In the genomic region with DNA sequence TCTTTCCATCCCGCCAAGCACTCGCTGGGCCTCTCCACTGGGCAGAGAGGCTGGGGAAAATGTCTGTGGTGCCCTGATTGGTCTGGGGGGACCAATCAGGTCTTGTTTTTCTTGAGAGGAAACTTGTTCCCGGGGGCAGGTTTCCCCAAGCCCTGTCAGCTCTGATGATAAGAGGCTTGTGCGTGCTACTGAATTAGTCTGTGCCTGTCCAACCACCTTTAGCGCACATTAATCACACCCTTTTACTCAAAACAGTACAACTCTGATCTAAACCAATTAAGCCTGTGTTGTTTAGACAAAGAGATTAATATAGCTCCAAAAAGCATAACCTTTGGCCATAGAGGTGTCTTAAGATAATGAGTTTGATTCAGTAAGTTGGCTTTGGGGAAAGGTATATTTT, we compare ENCODE assay signal across 16 cellular contexts.
"Had no signal": no experiment of that assay in that cellular context is flagged by ENCODE, and none has a peak within 500 bp of the region (broad histone marks: within the 10 kb centered on the region; RNA-seq: fewer than 3 reads in every experiment).

No MANE protein-coding gene starts in this region.

- H3K4me1 ChIP-seq: foreskin keratinocyte had no signal

- H3K4me3 Mint-ChIP-seq: activated T-cell treated with anti-CD3 and anti-CD28 coated beads, Interleukin-2, amount 50 U/mL, for 4 hours had no signal

- H3K27me3 ChIP-seq: brain microvascular endothelial cell had no signal

- FAIRE-seq: islet of Langerhans had no signal

- H3K27ac ChIP-seq: brain microvascular endothelial cell, foreskin keratinocyte had no signal

- DNase-seq: activated CD4-positive, CD25-positive, alpha-beta regulatory T cell; activated gamma-delta T cell; activated T-cell treated with anti-CD3 and anti-CD28 coated beads, Interleukin-2, amount 50 U/mL, for 4 hours; anterior cingulate cortex; brain microvascular endothelial cell; effector CD8-positive, alpha-beta T cell; left colon; posterior cingulate gyrus; retina; stimulated activated CD4-positive, alpha-beta T cell treated with anti-CD3 and anti-CD28 coated beads, Interleukin-4, amount 100 ng/mL, for 1 hour; stimulated activated naive CD4-positive, alpha-beta T cell; substantia nigra; trophoblast cell had no signal

- H3K4me3 ChIP-seq: lung had no signal

- H3K36me3 ChIP-seq: brain microvascular endothelial cell had no signal

- ATAC-seq: activated T-cell treated with anti-CD3 and anti-CD28 coated beads, Interleukin-2, amount 50 U/mL, for 4 hours; foreskin keratinocyte; left colon had no signal

- H3K9me3 Mint-ChIP-seq: activated T-cell treated with anti-CD3 and anti-CD28 coated beads, Interleukin-2, amount 50 U/mL, for 4 hours had no signal
